In genomic region chr14:69798339-69798735, GRCh38 we compare ENCODE assay signal across 38 cellular contexts. TPM values are rescaled to one million over a fixed set of nuclear protein-coding genes. Genes with fewer than 3 reads are reported as not detected.
"Had no signal": no experiment of that assay in that cellular context is flagged by ENCODE, and none has a peak within 500 bp of the region (broad histone marks: within the 10 kb centered on the region; RNA-seq: fewer than 3 reads in every experiment).

No MANE protein-coding gene starts in this region.

- H3K27me3 ChIP-seq: brain microvascular endothelial cell, esophagus muscularis mucosa, foreskin keratinocyte, gastrocnemius medialis, heart left ventricle had no signal

- DNase-seq: activated B cell treated with CpG ODN at 0.5 μM for 24 hours; activated CD4-positive, alpha-beta T cell treated with anti-CD3 and anti-CD28 coated beads for 48 hours; activated CD4-positive, alpha-beta T cell treated with anti-CD3 and anti-CD28 coated beads, Interleukin-2, amount 50 U/mL, for 1 hour; activated CD4-positive, alpha-beta T cell treated with anti-CD3 and anti-CD28 coated beads, Interleukin-2, amount 50 U/mL, for 48 hours; activated CD8-positive, alpha-beta memory T cell treated with anti-CD3 and anti-CD28 coated beads for 24 hours; activated CD8-positive, alpha-beta T cell treated with anti-CD3 and anti-CD28 coated beads for 36 hours; activated effector memory CD4-positive, alpha-beta T cell treated with Interleukin-2 at 50 U/mL for 16 hours; activated gamma-delta T cell treated with Interleukin-2 at 50 U/mL for 16 hours; activated naive CD4-positive, alpha-beta T cell treated with Interleukin-2 at 50 U/mL for 16 hours; activated naive CD8-positive, alpha-beta T cell treated with anti-CD3 and anti-CD28 coated beads for 36 hours; activated T-cell treated with anti-CD3 and anti-CD28 coated beads, Interleukin-2, amount 50 U/mL, for 4 hours; amniotic stem cell; anterior cingulate cortex; brain microvascular endothelial cell; cortex of kidney; dermis blood vessel endothelial cell; effector CD4-positive, alpha-beta T cell; effector memory CD8-positive, alpha-beta T cell; erythroblast; foreskin keratinocyte; gastrocnemius medialis; glutamatergic neuron; heart left ventricle; T-helper 1 cell; T-helper 17 cell; T1000; WERI-Rb-1 had no signal

- H3K4me1 ChIP-seq: esophagus muscularis mucosa, foreskin keratinocyte, gastrocnemius medialis had no signal

- H3K9me3 ChIP-seq: esophagus muscularis mucosa, gastrocnemius medialis, heart left ventricle had no signal

- ATAC-seq: activated CD4-positive, CD25-positive, alpha-beta regulatory T cell treated with anti-CD3 and anti-CD28 coated beads, Interleukin-2, amount 50 U/mL, for 24 hours; activated CD8-positive, alpha-beta T cell treated with anti-CD3 and anti-CD28 coated beads for 36 hours; activated T-cell treated with anti-CD3 and anti-CD28 coated beads, Interleukin-2, amount 50 U/mL, for 4 hours; activated T-helper 17 cell treated with anti-CD3 and anti-CD28 coated beads, Interleukin-2, amount 50 U/mL, for 72 hours; effector memory CD8-positive, alpha-beta T cell; foreskin keratinocyte; gastrocnemius medialis; heart left ventricle; T-helper 17 cell had no signal

- H3K36me3 ChIP-seq: brain microvascular endothelial cell, esophagus muscularis mucosa, gastrocnemius medialis, heart left ventricle, WERI-Rb-1 had no signal

- H3K4me3 ChIP-seq: esophagus muscularis mucosa, gastrocnemius medialis, heart left ventricle had no signal

- H3K27ac Mint-ChIP-seq: activated B cell treated with CpG ODN at 0.5 μM for 24 hours; activated CD8-positive, alpha-beta T cell treated with anti-CD3 and anti-CD28 coated beads for 36 hours; activated naive CD4-positive, alpha-beta T cell treated with anti-CD3 and anti-CD28 coated beads, Interleukin-2, amount 50 U/mL, for 24 hours; activated naive CD8-positive, alpha-beta T cell treated with anti-CD3 and anti-CD28 coated beads for 36 hours; activated T-helper 17 cell treated with anti-CD3 and anti-CD28 coated beads, Interleukin-2, amount 50 U/mL, for 72 hours; T-helper 17 cell; T-helper 2 cell treated with Interferon-gamma antibody and Interleukin-4, amounts not matched to agents 5 μg/mL and 100 μg/mL, for 36 hours had no signal

- H3K36me3 Mint-ChIP-seq: activated naive CD4-positive, alpha-beta T cell treated with anti-CD3 and anti-CD28 coated beads, Interleukin-2, amount 50 U/mL, for 24 hours; activated naive CD8-positive, alpha-beta T cell treated with anti-CD3 and anti-CD28 coated beads for 36 hours had no signal

- H3K4me1 Mint-ChIP-seq: activated B cell treated with CpG ODN at 0.5 μM for 24 hours; activated naive CD4-positive, alpha-beta T cell treated with anti-CD3 and anti-CD28 coated beads, Interleukin-2, amount 50 U/mL, for 24 hours; activated naive CD8-positive, alpha-beta T cell treated with anti-CD3 and anti-CD28 coated beads for 36 hours; activated T-helper 17 cell treated with anti-CD3 and anti-CD28 coated beads, Interleukin-2, amount 50 U/mL, for 72 hours had no signal

- H3K4me3 Mint-ChIP-seq: activated B cell treated with CpG ODN at 0.5 μM for 24 hours; activated CD8-positive, alpha-beta T cell treated with anti-CD3 and anti-CD28 coated beads for 36 hours; activated naive CD4-positive, alpha-beta T cell treated with anti-CD3 and anti-CD28 coated beads, Interleukin-2, amount 50 U/mL, for 24 hours; activated naive CD8-positive, alpha-beta T cell treated with anti-CD3 and anti-CD28 coated beads for 36 hours; activated T-cell treated with anti-CD3 and anti-CD28 coated beads, Interleukin-2, amount 50 U/mL, for 4 hours; activated T-helper 17 cell treated with anti-CD3 and anti-CD28 coated beads, Interleukin-2, amount 50 U/mL, for 72 hours; effector memory CD8-positive, alpha-beta T cell; T-helper 17 cell; T-helper 2 cell treated with Interferon-gamma antibody and Interleukin-4, amounts not matched to agents 5 μg/mL and 100 μg/mL, for 36 hours had no signal

- FAIRE-seq: astrocyte, colon had no signal

- H3K9me3 Mint-ChIP-seq: activated naive CD4-positive, alpha-beta T cell treated with anti-CD3 and anti-CD28 coated beads, Interleukin-2, amount 50 U/mL, for 24 hours; activated T-helper 17 cell treated with anti-CD3 and anti-CD28 coated beads, Interleukin-2, amount 50 U/mL, for 72 hours; effector memory CD8-positive, alpha-beta T cell; T-helper 2 cell treated with Interferon-gamma antibody and Interleukin-4, amounts not matched to agents 5 μg/mL and 100 μg/mL, for 36 hours had no signal

- H3K27ac ChIP-seq: brain microvascular endothelial cell, esophagus muscularis mucosa, foreskin keratinocyte, gastrocnemius medialis, heart left ventricle, WERI-Rb-1 had no signal

RNA-seq across cellular contexts. Expression of gene SLC10A1, which starts 1.3 kb away (rescaled TPM):
- total RNA-seq: activated B cell treated with CpG ODN at 0.5 μM for 24 hours; activated CD8-positive, alpha-beta T cell treated with anti-CD3 and anti-CD28 coated beads for 36 hours; activated naive CD8-positive, alpha-beta T cell treated with anti-CD3 and anti-CD28 coated beads for 36 hours; activated T-cell treated with anti-CD3 and anti-CD28 coated beads, Interleukin-2, amount 50 U/mL, for 4 hours; activated T-helper 17 cell treated with anti-CD3 and anti-CD28 coated beads, Interleukin-2, amount 50 U/mL, for 72 hours; astrocyte; bronchial epithelial cell; cardiac septum; chondrocyte; dermis blood vessel endothelial cell; esophagus muscularis mucosa; foreskin keratinocyte; heart left ventricle; T-helper 17 cell had no signal
- polyA plus RNA-seq: adipose tissue, foreskin keratinocyte, heart left ventricle had no signal
